Comparison of ENCODE assay signal across 19 cellular contexts in the genomic region with DNA sequence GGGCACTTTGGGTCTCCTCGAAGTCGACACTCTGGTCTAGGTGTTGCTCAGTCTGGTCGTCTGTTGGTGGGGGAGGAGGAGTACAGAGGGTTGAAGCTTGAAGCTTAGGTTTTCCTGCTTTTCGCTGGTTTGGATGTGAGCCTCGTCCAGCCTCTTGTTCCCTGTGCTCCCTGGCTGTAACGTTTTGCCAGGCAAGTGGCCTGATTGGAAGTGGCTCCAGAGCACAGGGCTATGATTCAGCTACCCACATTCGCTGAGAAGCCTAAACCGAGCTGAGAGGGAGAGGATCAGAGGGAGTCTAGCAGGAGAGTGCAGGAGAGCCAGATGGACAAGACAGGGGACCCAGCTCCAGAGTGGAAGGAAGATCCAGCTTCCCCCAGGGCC. TPM values are rescaled to one million over a fixed set of nuclear protein-coding genes. Genes with fewer than 3 reads are reported as not detected.
DNase-seq lines count a peak whose midpoint lies in the region; ATAC-seq and TF ChIP-seq lines count a peak whose summit lies in the region.
"Had no signal": no experiment of that assay in that cellular context is flagged by ENCODE, and none has a peak within 500 bp of the region (broad histone marks: within the 10 kb centered on the region; RNA-seq: fewer than 3 reads in every experiment).

No MANE protein-coding gene starts in this region.

- H4K20me1 ChIP-seq in GM23338 (replicated peaks; ENCODE audit: insufficient read depth) = peaks cover 44% of the 10 kb centered on the region
- H4K20me1 ChIP-seq in OCI-LY3 (ENCODE audit: insufficient read depth, low read length) = no peaks in the 10 kb centered on the region
- H4K20me1 ChIP-seq in hepatocyte (ENCODE audit: insufficient read depth, poor library complexity, severe bottlenecking) = no peaks in the 10 kb centered on the region

- H3K4me3 ChIP-seq in GM23338 = no peak overlapping the region
- peak overlapping the region; percentile 77 for H3K4me3 ChIP-seq in OCI-LY3 (ENCODE audit: low read length)
- no peak overlapping the region for H3K4me3 ChIP-seq in hepatocyte
- H3K4me3 ChIP-seq in skeletal muscle satellite cell (ENCODE audit: low read length) = peak overlapping the region; percentile 93

- TF ChIP-seq CTCF in GM23338 (conservative IDR thresholded peaks at IDR 0.05; ENCODE audit: low read depth in 2 of 2) (no peak), OCI-LY3 (IDR thresholded peaks at IDR 0.05; ENCODE audit: low read depth, low read length) (no peak), hepatocyte (IDR thresholded peaks at IDR 0.05; ENCODE audit: poor library complexity) (no peak), foreskin keratinocyte (conservative IDR thresholded peaks at IDR 0.05) (no peak)

- H3K9me2 ChIP-seq in GM23338 (ENCODE audit: insufficient read depth) (no peaks in the 10 kb centered on the region), hepatocyte (replicated peaks; ENCODE audit: insufficient read depth) (no peaks in the 10 kb centered on the region)

- no peak for DNase-seq in GM23338 (ENCODE audit: low spot score)
- no peak for DNase-seq in hepatocyte (ENCODE audit: low spot score)
- DNase-seq in NCI-H748 treated with DMSO at 0.1 percent for 48 hours (lab: John Stamatoyannopoulos, UW) = no peak
- DNase-seq in foreskin keratinocyte = no peak
- DNase-seq: activated CD4-positive, alpha-beta T cell treated with anti-CD3 and anti-CD28 coated beads, Interleukin-2, amount 10 ng/mL, durations not matched to agents 24 days and 14 days; CD8-positive, alpha-beta memory T cell; H7; NCI-H2171 treated with DMSO at 0.1 percent for 48 hours; OCI-M1; stimulated activated CD4-positive, alpha-beta T cell treated with anti-CD3 and anti-CD28 coated beads, Interleukin-4, amount 100 ng/mL, for 1 hour had no signal

- H3K36me3 ChIP-seq in GM23338 (ENCODE audit: insufficient read depth) = no peaks in the 10 kb centered on the region
- H3K36me3 ChIP-seq in OCI-LY3 (replicated peaks; ENCODE audit: low read depth, low read length) = no peaks in the 10 kb centered on the region
- no peaks in the 10 kb centered on the region for H3K36me3 ChIP-seq in hepatocyte (replicated peaks; ENCODE audit: insufficient read depth, low read depth)
- no peaks in the 10 kb centered on the region for H3K36me3 ChIP-seq in skeletal muscle satellite cell (ENCODE audit: insufficient read depth, low read length)

- peaks cover 43% of the 10 kb centered on the region for H3F3A ChIP-seq in GM23338 (replicated peaks; ENCODE audit: low read depth)

- H3K4me3 Mint-ChIP-seq in GM23338 = no peak overlapping the region; the same call in 2 of the 3 replicates
- H3K4me3 Mint-ChIP-seq: activated CD4-positive, alpha-beta T cell treated with anti-CD3 and anti-CD28 coated beads, Interleukin-2, amount 10 ng/mL, durations not matched to agents 24 days and 14 days; stimulated activated memory B cell treated with anti-CD40 and anti-IgM and Interleukin-4, amounts not matched to agents 10 μg/mL and 1 μg/mL and 100 μg/mL, for 72 hours; T-helper 1 cell treated with Interleukin-12 subunit alpha and Interleukin-12 subunit beta and Interleukin-4 antibody, amounts not matched to agents 30 μg/mL and 1 μg/mL, for 36 hours had no signal

- H3K36me3 Mint-ChIP-seq in GM23338 (ENCODE audit: low read depth) = no peaks in the 10 kb centered on the region; the same call in 2 of the 3 replicates
- H3K36me3 Mint-ChIP-seq: CD8-positive, alpha-beta memory T cell; stimulated activated memory B cell treated with anti-CD40 and anti-IgM and Interleukin-4, amounts not matched to agents 10 μg/mL and 1 μg/mL and 100 μg/mL, for 72 hours had no signal

- H3K27ac ChIP-seq in GM23338 (ENCODE audit: low read depth) = no peak overlapping the region
- H3K27ac ChIP-seq in OCI-LY3 (ENCODE audit: low read length) = no peak overlapping the region
- no peak overlapping the region for H3K27ac ChIP-seq in hepatocyte
- H3K27ac ChIP-seq in foreskin keratinocyte = no peak overlapping the region
- H3K27ac ChIP-seq: HL-60 had no signal

- H3K4me1 ChIP-seq in GM23338 (ENCODE audit: insufficient read depth) = peaks cover 42% of the 10 kb centered on the region
- H3K4me1 ChIP-seq in OCI-LY3 (ENCODE audit: low read length) = peaks cover 67% of the 10 kb centered on the region
- H3K4me1 ChIP-seq in hepatocyte (ENCODE audit: insufficient read depth) = peaks cover 25% of the 10 kb centered on the region
- peaks cover 63% of the 10 kb centered on the region for H3K4me1 ChIP-seq in skeletal muscle satellite cell (ENCODE audit: control insufficient read depth, insufficient read depth, low read length)
- peaks cover 17% of the 10 kb centered on the region for H3K4me1 ChIP-seq in foreskin keratinocyte

- no peak for ATAC-seq in GM23338
- ATAC-seq in foreskin keratinocyte = no peak
- ATAC-seq in HG02981 (IDR thresholded peaks at IDR 0.05; ENCODE audit: unreplicated experiment) = no peak
- ATAC-seq: stimulated activated memory B cell treated with anti-CD40 and anti-IgM and Interleukin-4, amounts not matched to agents 10 μg/mL and 1 μg/mL and 100 μg/mL, for 72 hours had no signal

- H3K4me2 ChIP-seq in GM23338 = peak overlapping the region; percentile 26; the same call in 1 of the 2 replicates
- peak overlapping the region; percentile 99 for H3K4me2 ChIP-seq in OCI-LY3 (ENCODE audit: low read length)
- H3K4me2 ChIP-seq in hepatocyte = peak overlapping the region; percentile 53
- H3K4me2 ChIP-seq in skeletal muscle satellite cell (ENCODE audit: low read length) = peak overlapping the region; percentile 100

- H2AFZ ChIP-seq in GM23338 = no peak overlapping the region
- H2AFZ ChIP-seq in OCI-LY3 (ENCODE audit: low read depth, low read length) = no peak overlapping the region
- no peak overlapping the region for H2AFZ ChIP-seq in hepatocyte

- H3K9me3 Mint-ChIP-seq in GM23338 = peaks cover 5% of the 10 kb centered on the region; the same call in 2 of the 3 replicates
- H3K9me3 Mint-ChIP-seq: activated CD4-positive, alpha-beta T cell treated with anti-CD3 and anti-CD28 coated beads, Interleukin-2, amount 10 ng/mL, durations not matched to agents 24 days and 14 days; stimulated activated memory B cell treated with anti-CD40 and anti-IgM and Interleukin-4, amounts not matched to agents 10 μg/mL and 1 μg/mL and 100 μg/mL, for 72 hours; T-helper 1 cell treated with Interleukin-12 subunit alpha and Interleukin-12 subunit beta and Interleukin-4 antibody, amounts not matched to agents 30 μg/mL and 1 μg/mL, for 36 hours had no signal

- WGBS in hepatocyte (ENCODE audit: low lambda C conversion rate, missing lambda C conversion rate) = 12% methylated on average over 8 of the region's 8 CpGs

- H3K27me3 Mint-ChIP-seq in GM23338 (ENCODE audit: insufficient read depth, low read depth, poor library complexity) = peaks cover 100% of the 10 kb centered on the region

- H3K4me1 Mint-ChIP-seq in GM23338 = peaks cover 40% of the 10 kb centered on the region

- H3K9me3 ChIP-seq in OCI-LY3 (ENCODE audit: insufficient read depth, low read length) (no peaks in the 10 kb centered on the region), hepatocyte (ENCODE audit: low read depth) (no peaks in the 10 kb centered on the region), skeletal muscle satellite cell (replicated peaks; ENCODE audit: low read length) (no peaks in the 10 kb centered on the region)

- H3K27ac Mint-ChIP-seq in GM23338 = no peak overlapping the region
- H3K27ac Mint-ChIP-seq: activated CD4-positive, alpha-beta T cell treated with anti-CD3 and anti-CD28 coated beads, Interleukin-2, amount 10 ng/mL, durations not matched to agents 24 days and 14 days; stimulated activated memory B cell treated with anti-CD40 and anti-IgM and Interleukin-4, amounts not matched to agents 10 μg/mL and 1 μg/mL and 100 μg/mL, for 72 hours; T-helper 1 cell treated with Interleukin-12 subunit alpha and Interleukin-12 subunit beta and Interleukin-4 antibody, amounts not matched to agents 30 μg/mL and 1 μg/mL, for 36 hours had no signal

- H3K9ac ChIP-seq in OCI-LY3 (ENCODE audit: low read length) (peak overlapping the region; percentile 9; the same call in 1 of the 2 replicates), skeletal muscle satellite cell (ENCODE audit: low read depth, low read length) (peak overlapping the region; percentile 99)

- H3K79me2 ChIP-seq in GM23338 (replicated peaks; ENCODE audit: insufficient read depth) (no peaks in the 10 kb centered on the region), OCI-LY3 (ENCODE audit: low read length) (no peaks in the 10 kb centered on the region), hepatocyte (no peaks in the 10 kb centered on the region)

- H3K27me3 ChIP-seq in GM23338 (ENCODE audit: insufficient read depth) (peaks cover 100% of the 10 kb centered on the region), OCI-LY3 (ENCODE audit: low read depth, low read length) (0 out of 2 replicates have a peak, but pooled peaks cover 8% of the 10 kb centered on the region), hepatocyte (peaks cover 98% of the 10 kb centered on the region), skeletal muscle satellite cell (ENCODE audit: control insufficient read depth, insufficient read depth, low read length) (no peaks in the 10 kb centered on the region), foreskin keratinocyte (no peaks in the 10 kb centered on the region)

RNA-seq across cellular contexts. Expression of gene HOXC10, which starts 6.1 kb away (rescaled TPM):
- total RNA-seq in GM23338 (2014; rRNA removed; shearing (Covaris generic)) = not detected in 2 replicates
- polyA plus RNA-seq in GM23338 (2016; fragmentation: Nextera tagmentation; extraction: Ambion mirVana) (not detected in 2 replicates), hepatocyte (1.6 and 1.7 TPM in 2 replicates), foreskin keratinocyte (31.8 and 32.0 TPM in 2 replicates)
- total RNA-seq in hepatocyte (0.23 and 0.60 TPM in 2 replicates), foreskin keratinocyte (19.6 and 23.0 TPM in 2 replicates)
- 1.8 and 3.7 TPM in 2 replicates for total RNA-seq in skeletal muscle satellite cell (2012; rRNA removed)
- total RNA-seq: activated CD4-positive, alpha-beta T cell treated with anti-CD3 and anti-CD28 coated beads, Interleukin-2, amount 10 ng/mL, durations not matched to agents 24 days and 14 days; astrocyte; CD8-positive, alpha-beta memory T cell; H7; mucosa of gallbladder; pulmonary artery endothelial cell had no signal
- polyA plus RNA-seq: CD8-positive, alpha-beta memory T cell had no signal

RNA-seq across cellular contexts. Expression of gene HOXC9, which starts 8.9 kb away (rescaled TPM):
- total RNA-seq in GM23338 (2014; rRNA removed; shearing (Covaris generic)) = not detected in 2 replicates
- polyA plus RNA-seq in GM23338 (2016; fragmentation: Nextera tagmentation; extraction: Ambion mirVana) = not detected in 2 replicates
- 0.10 and 0.60 TPM in 2 replicates for total RNA-seq in hepatocyte
- 2.7 and 4.1 TPM in 2 replicates for polyA plus RNA-seq in hepatocyte
- 4.1 and 7.6 TPM in 2 replicates for total RNA-seq in skeletal muscle satellite cell (2012; rRNA removed)
- total RNA-seq in foreskin keratinocyte = 4.3 and 5.5 TPM in 2 replicates
- polyA plus RNA-seq in foreskin keratinocyte = 7.0 and 9.0 TPM in 2 replicates
- total RNA-seq: activated CD4-positive, alpha-beta T cell treated with anti-CD3 and anti-CD28 coated beads, Interleukin-2, amount 10 ng/mL, durations not matched to agents 24 days and 14 days; astrocyte; CD8-positive, alpha-beta memory T cell; H7; mucosa of gallbladder; pulmonary artery endothelial cell had no signal
- polyA plus RNA-seq: CD8-positive, alpha-beta memory T cell had no signal

RNA-seq across cellular contexts. Expression of gene HOTAIR, which starts 16.3 kb away (rescaled TPM):
- not detected in 2 replicates for total RNA-seq in GM23338 (2014; rRNA removed; shearing (Covaris generic))
- not detected in 2 replicates for polyA plus RNA-seq in GM23338 (2016; fragmentation: Nextera tagmentation; extraction: Ambion mirVana)
- total RNA-seq in hepatocyte = 0.32 and 0.90 TPM in 2 replicates
- 0.82 TPM in 1 of 2 replicates, not detected in the other for polyA plus RNA-seq in hepatocyte
- 0.22 and 0.25 TPM in 2 replicates for total RNA-seq in skeletal muscle satellite cell (2012; rRNA removed)
- total RNA-seq in foreskin keratinocyte = 6.9 and 11.3 TPM in 2 replicates
- polyA plus RNA-seq in foreskin keratinocyte = 4.8 and 7.8 TPM in 2 replicates
- total RNA-seq: activated CD4-positive, alpha-beta T cell treated with anti-CD3 and anti-CD28 coated beads, Interleukin-2, amount 10 ng/mL, durations not matched to agents 24 days and 14 days; astrocyte; CD8-positive, alpha-beta memory T cell; H7; mucosa of gallbladder; pulmonary artery endothelial cell had no signal
- polyA plus RNA-seq: CD8-positive, alpha-beta memory T cell had no signal

RNA-seq across cellular contexts. Expression of gene HOXC8, which starts 17.7 kb away (rescaled TPM):
- total RNA-seq in GM23338 (2014; rRNA removed; shearing (Covaris generic)) = not detected in 2 replicates
- polyA plus RNA-seq in GM23338 (2016; fragmentation: Nextera tagmentation; extraction: Ambion mirVana) = not detected in 2 replicates
- 1.6 and 2.0 TPM in 2 replicates for total RNA-seq in hepatocyte
- polyA plus RNA-seq in hepatocyte = 6.4 and 8.5 TPM in 2 replicates
- total RNA-seq in skeletal muscle satellite cell (2012; rRNA removed) = 3.1 and 4.8 TPM in 2 replicates
- 1.3 and 2.0 TPM in 2 replicates for total RNA-seq in foreskin keratinocyte
- 1.2 and 2.0 TPM in 2 replicates for polyA plus RNA-seq in foreskin keratinocyte
- total RNA-seq: activated CD4-positive, alpha-beta T cell treated with anti-CD3 and anti-CD28 coated beads, Interleukin-2, amount 10 ng/mL, durations not matched to agents 24 days and 14 days; astrocyte; CD8-positive, alpha-beta memory T cell; H7; mucosa of gallbladder; pulmonary artery endothelial cell had no signal
- polyA plus RNA-seq: CD8-positive, alpha-beta memory T cell had no signal

RNA-seq across cellular contexts. Expression of gene HOXC11, which starts 18.1 kb away (rescaled TPM):
- not detected in 2 replicates for total RNA-seq in GM23338 (2014; rRNA removed; shearing (Covaris generic))
- polyA plus RNA-seq in GM23338 (2016; fragmentation: Nextera tagmentation; extraction: Ambion mirVana) (not detected in 2 replicates), hepatocyte (1.3 and 1.4 TPM in 2 replicates), foreskin keratinocyte (5.5 and 6.4 TPM in 2 replicates)
- total RNA-seq in hepatocyte (0.63 and 1.5 TPM in 2 replicates), foreskin keratinocyte (4.9 and 6.3 TPM in 2 replicates)
- total RNA-seq in skeletal muscle satellite cell (2012; rRNA removed) = under 0.01 and 0.22 TPM in 2 replicates
- total RNA-seq: activated CD4-positive, alpha-beta T cell treated with anti-CD3 and anti-CD28 coated beads, Interleukin-2, amount 10 ng/mL, durations not matched to agents 24 days and 14 days; astrocyte; CD8-positive, alpha-beta memory T cell; H7; mucosa of gallbladder; pulmonary artery endothelial cell had no signal
- polyA plus RNA-seq: CD8-positive, alpha-beta memory T cell had no signal

Comparison
In these comparisons a context has a peak if more than half of its experiments do, and no peak if none do; other contexts are left out.
1. H3K4me2 ChIP-seq: peak in every context shown above with its lines; median percentile 100 in skeletal muscle satellite cell; 99 in OCI-LY3; 53 in hepatocyte; 26 in GM23338.
2. H3K4me3 ChIP-seq: peak in OCI-LY3 (single experiment) and skeletal muscle satellite cell (single experiment); none in GM23338 (single experiment) and hepatocyte (single experiment).
3. RNA of gene HOXC10, which starts 6.1 kb away (total RNA-seq): 19.6 to 23.0 TPM in foreskin keratinocyte; not detected in GM23338 and 0.23 to 0.60 TPM in hepatocyte; every median in the first group is over 10 times any median in the second.